1 cellular context compared by ENCODE assay signal in the genomic region with DNA sequence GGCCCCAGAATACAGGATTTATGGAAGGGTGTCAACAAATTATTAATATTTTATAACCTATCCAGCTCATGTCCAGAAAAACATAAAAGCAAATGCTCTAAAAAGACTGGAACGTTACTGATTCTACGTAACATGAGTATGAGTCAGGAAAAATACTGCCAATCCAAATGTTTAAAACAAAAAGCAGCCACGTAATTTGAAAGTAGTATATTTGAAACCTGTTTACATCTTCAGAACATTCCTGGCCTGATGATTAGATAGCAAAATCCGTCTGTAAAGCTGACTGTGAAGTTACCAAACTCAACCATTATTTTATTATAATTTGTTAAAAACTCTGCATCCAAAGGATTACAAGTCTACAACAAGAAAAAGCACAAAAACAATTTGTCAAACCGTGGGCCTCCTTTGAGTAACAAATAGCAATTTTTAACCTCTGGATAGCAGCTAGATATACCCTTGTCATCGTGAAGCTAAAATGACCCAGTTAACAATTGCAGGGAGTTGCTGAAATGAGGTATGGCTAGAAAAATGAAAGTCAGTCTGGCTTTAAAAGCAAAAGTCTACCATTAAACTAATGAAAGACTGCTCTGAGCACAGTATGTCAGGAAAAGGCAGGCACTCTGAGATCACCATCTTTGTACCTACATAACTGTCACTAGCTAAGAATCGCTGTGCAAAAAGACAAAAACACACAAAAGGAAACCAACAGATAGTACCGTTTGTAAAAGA.
TF ChIP-seq lines count a peak whose summit lies in the region.

No MANE protein-coding gene starts in this region.

TF ChIP-seq in WTC11, 78 proteins besides CTCF, POLR2A, EP300 and RAD21 (continued from another document):
- TF ChIP-seq, protein P1, sequence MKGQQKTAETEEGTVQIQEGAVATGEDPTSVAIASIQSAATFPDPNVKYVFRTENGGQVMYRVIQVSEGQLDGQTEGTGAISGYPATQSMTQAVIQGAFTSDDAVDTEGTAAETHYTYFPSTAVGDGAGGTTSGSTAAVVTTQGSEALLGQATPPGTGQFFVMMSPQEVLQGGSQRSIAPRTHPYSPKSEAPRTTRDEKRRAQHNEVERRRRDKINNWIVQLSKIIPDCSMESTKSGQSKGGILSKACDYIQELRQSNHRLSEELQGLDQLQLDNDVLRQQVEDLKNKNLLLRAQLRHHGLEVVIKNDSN (CRISPR knock-in tag; IDR thresholded peaks at IDR 0.05) = no peak
- no peak for TF ChIP-seq CREM (CRISPR knock-in tag; IDR thresholded peaks at IDR 0.05)
- no peak for TF ChIP-seq ATF1 (CRISPR knock-in tag; IDR thresholded peaks at IDR 0.05)
- TF ChIP-seq JUN (CRISPR knock-in tag; IDR thresholded peaks at IDR 0.05) = no peak
- TF ChIP-seq ZNF423 (CRISPR knock-in tag; IDR thresholded peaks at IDR 0.05) = no peak
- TF ChIP-seq, protein P2, sequence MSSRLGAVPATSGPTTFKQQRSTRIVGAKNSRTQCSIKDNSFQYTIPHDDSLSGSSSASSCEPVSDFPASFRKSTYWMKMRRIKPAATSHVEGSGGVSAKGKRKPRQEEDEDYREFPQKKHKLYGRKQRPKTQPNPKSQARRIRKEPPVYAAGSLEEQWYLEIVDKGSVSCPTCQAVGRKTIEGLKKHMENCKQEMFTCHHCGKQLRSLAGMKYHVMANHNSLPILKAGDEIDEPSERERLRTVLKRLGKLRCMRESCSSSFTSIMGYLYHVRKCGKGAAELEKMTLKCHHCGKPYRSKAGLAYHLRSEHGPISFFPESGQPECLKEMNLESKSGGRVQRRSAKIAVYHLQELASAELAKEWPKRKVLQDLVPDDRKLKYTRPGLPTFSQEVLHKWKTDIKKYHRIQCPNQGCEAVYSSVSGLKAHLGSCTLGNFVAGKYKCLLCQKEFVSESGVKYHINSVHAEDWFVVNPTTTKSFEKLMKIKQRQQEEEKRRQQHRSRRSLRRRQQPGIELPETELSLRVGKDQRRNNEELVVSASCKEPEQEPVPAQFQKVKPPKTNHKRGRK (CRISPR knock-in tag; IDR thresholded peaks at IDR 0.05; ENCODE audit: borderline replicate concordance) = no peak
- TF ChIP-seq, protein P3, sequence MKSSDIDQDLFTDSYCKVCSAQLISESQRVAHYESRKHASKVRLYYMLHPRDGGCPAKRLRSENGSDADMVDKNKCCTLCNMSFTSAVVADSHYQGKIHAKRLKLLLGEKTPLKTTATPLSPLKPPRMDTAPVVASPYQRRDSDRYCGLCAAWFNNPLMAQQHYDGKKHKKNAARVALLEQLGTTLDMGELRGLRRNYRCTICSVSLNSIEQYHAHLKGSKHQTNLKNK (CRISPR knock-in tag; IDR thresholded peaks at IDR 0.05) = no peak
